ENCODE assay signal across 8 cellular contexts in genomic region chr10:124717911-124718734, GRCh38. TPM values are rescaled to one million over a fixed set of nuclear protein-coding genes. Genes with fewer than 3 reads are reported as not detected.
DNase-seq lines count a peak whose midpoint lies in the region; ATAC-seq lines count a peak whose summit lies in the region.

No MANE protein-coding gene starts in this region.

- H3K4me1 ChIP-seq in Karpas-422 (ENCODE audit: low read length) (peaks cover 73% of the 10 kb centered on the region), rectal smooth muscle tissue (ENCODE audit: control insufficient read depth, insufficient read depth, low read length) (peaks cover 6% of the 10 kb centered on the region)

- H3K36me3 Mint-ChIP-seq in activated CD4-positive, alpha-beta T cell treated with anti-CD3 and anti-CD28 coated beads, Interleukin-2, amount 10 ng/mL, durations not matched to agents 24 days and 14 days (ENCODE audit: low read depth) = peaks cover 26% of the 10 kb centered on the region

- H3K27me3 ChIP-seq in Karpas-422 (ENCODE audit: low read length) (no peaks in the 10 kb centered on the region), rectal smooth muscle tissue (ENCODE audit: control insufficient read depth, insufficient read depth, low read length) (no peaks in the 10 kb centered on the region)

- H3K4me3 ChIP-seq in Karpas-422 (ENCODE audit: low read length) (peak overlapping the region; percentile 19; the same call in 1 of the 2 replicates), rectal smooth muscle tissue (ENCODE audit: low read length) (peak overlapping the region; percentile 14)

- H3K9ac ChIP-seq in Karpas-422 (ENCODE audit: low read length) = peak overlapping the region; percentile 18
- no peak overlapping the region for H3K9ac ChIP-seq in rectal smooth muscle tissue (ENCODE audit: low read length)

- peak overlapping the region; percentile 78 for H3K27ac Mint-ChIP-seq in activated CD4-positive, alpha-beta T cell treated with anti-CD3 and anti-CD28 coated beads, Interleukin-2, amount 10 ng/mL, durations not matched to agents 24 days and 14 days

- peak; percentile 81 for DNase-seq in CMK (ENCODE audit: low read depth)
- peak; percentile 55 for DNase-seq in Karpas-422
- DNase-seq in activated CD4-positive, alpha-beta T cell treated with anti-CD3 and anti-CD28 coated beads, Interleukin-2, amount 10 ng/mL, durations not matched to agents 24 days and 14 days = peak; percentile 86
- peak; percentile 78 for DNase-seq in effector CD4-positive, alpha-beta T cell
- no peak for DNase-seq in NCI-H146 treated with DMSO at 0.1 percent for 48 hours (lab: John Stamatoyannopoulos, UW; ENCODE audit: unreplicated experiment)
- DNase-seq in DMS114 treated with DMSO at 0.1 percent for 48 hours (lab: John Stamatoyannopoulos, UW; ENCODE audit: unreplicated experiment) = no peak

- peaks cover 76% of the 10 kb centered on the region for H3K4me1 Mint-ChIP-seq in activated CD4-positive, alpha-beta T cell treated with anti-CD3 and anti-CD28 coated beads, Interleukin-2, amount 10 ng/mL, durations not matched to agents 24 days and 14 days

- no peaks in the 10 kb centered on the region for H3K9me2 ChIP-seq in Karpas-422 (replicated peaks; ENCODE audit: insufficient read depth, low read length)

- peaks cover 16% of the 10 kb centered on the region; the same call in 1 of the 2 replicates for H3K36me3 ChIP-seq in Karpas-422 (ENCODE audit: insufficient read depth, low read length)
- H3K36me3 ChIP-seq in rectal smooth muscle tissue (ENCODE audit: control insufficient read depth, insufficient read depth, low read length) = no peaks in the 10 kb centered on the region

- peak overlapping the region; percentile 43 for H3K4me3 Mint-ChIP-seq in activated CD4-positive, alpha-beta T cell treated with anti-CD3 and anti-CD28 coated beads, Interleukin-2, amount 10 ng/mL, durations not matched to agents 24 days and 14 days

- H3K9me3 ChIP-seq in Karpas-422 (ENCODE audit: low read length) = no peaks in the 10 kb centered on the region

- peak overlapping the region; percentile 82 for H3K27ac ChIP-seq in Karpas-422 (ENCODE audit: low read length)
- H3K27ac ChIP-seq in rectal smooth muscle tissue (ENCODE audit: low read depth, low read length) = no peak overlapping the region

- H3K9me3 Mint-ChIP-seq in activated CD4-positive, alpha-beta T cell treated with anti-CD3 and anti-CD28 coated beads, Interleukin-2, amount 10 ng/mL, durations not matched to agents 24 days and 14 days = no peaks in the 10 kb centered on the region

- peak overlapping the region; percentile 63 for H3K4me2 ChIP-seq in Karpas-422 (ENCODE audit: low read depth, low read length, poor library complexity, severe bottlenecking)

- H4K20me1 ChIP-seq in Karpas-422 (ENCODE audit: insufficient read depth, low read depth, low read length) = peaks cover 49% of the 10 kb centered on the region

- no peaks in the 10 kb centered on the region for H3K27me3 Mint-ChIP-seq in activated CD4-positive, alpha-beta T cell treated with anti-CD3 and anti-CD28 coated beads, Interleukin-2, amount 10 ng/mL, durations not matched to agents 24 days and 14 days

- intact Hi-C loops in activated CD4-positive, alpha-beta T cell treated with anti-CD3 and anti-CD28 coated beads, Interleukin-2, amount 10 ng/mL, durations not matched to agents 24 days and 14 days (cut with micrococcal nuclease) = loop anchor here (1.0 kb wide), 6 partner anchors 10 to 91 kb away; partner anchors contain the start of gene FAM53B

- no peak overlapping the region for H2AFZ ChIP-seq in Karpas-422 (ENCODE audit: low read length)

- peaks cover 100% of the 10 kb centered on the region for H3K79me2 ChIP-seq in Karpas-422 (ENCODE audit: low read length)

- ATAC-seq in GM21447 (IDR thresholded peaks at IDR 0.05; ENCODE audit: unreplicated experiment) = peak; percentile 59

RNA-seq across cellular contexts. Expression of gene FAM53B, which starts 26.1 kb away (rescaled TPM):
- 72.5 and 148 TPM in 2 replicates for total RNA-seq in Karpas-422 (2014; rRNA removed; shearing (Covaris generic); ENCODE audit: low replicate concordance)
- total RNA-seq in activated CD4-positive, alpha-beta T cell treated with anti-CD3 and anti-CD28 coated beads, Interleukin-2, amount 10 ng/mL, durations not matched to agents 24 days and 14 days = 20.9 and 21.8 TPM in 2 replicates

Comparison
In these comparisons a context has a peak if more than half of its experiments do, and no peak if none do; other contexts are left out.
1. DNase-seq: peak in CMK (single experiment), Karpas-422 (single experiment), activated CD4-positive, alpha-beta T cell treated with anti-CD3 and anti-CD28 coated beads, Interleukin-2, amount 10 ng/mL, durations not matched to agents 24 days and 14 days (single experiment) and effector CD4-positive, alpha-beta T cell (single experiment); none in NCI-H146 treated with DMSO at 0.1 percent for 48 hours (single experiment) and DMS114 treated with DMSO at 0.1 percent for 48 hours (single experiment).